ENCODE assay signal across 23 cellular contexts in the genomic region with DNA sequence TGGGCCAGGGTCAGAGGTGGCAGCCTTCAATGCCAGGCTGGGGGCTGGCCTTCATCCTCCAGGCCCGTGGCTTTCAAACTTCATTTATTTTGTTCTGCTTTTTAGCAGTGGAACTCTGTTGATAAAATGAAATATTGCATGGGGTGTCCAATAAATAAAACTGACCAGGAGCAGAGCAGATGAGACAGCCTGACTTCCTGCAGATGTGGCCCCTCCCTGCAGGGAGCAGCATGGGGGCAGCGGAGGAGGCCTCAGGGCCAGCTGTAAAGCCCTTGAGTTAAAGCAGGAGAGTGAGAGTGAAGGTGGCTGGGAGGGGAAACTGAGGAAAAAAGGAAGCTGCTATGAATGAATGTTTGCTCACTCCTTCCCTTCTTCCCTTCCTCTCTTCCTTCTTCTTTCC.
DNase-seq lines count a peak whose midpoint lies in the region; TF ChIP-seq lines count a peak whose summit lies in the region.
"Had no signal": no experiment of that assay in that cellular context is flagged by ENCODE, and none has a peak within 500 bp of the region (broad histone marks: within the 10 kb centered on the region; RNA-seq: fewer than 3 reads in every experiment).

No MANE protein-coding gene starts in this region.

- no peaks in the 10 kb centered on the region for H3K79me2 ChIP-seq in smooth muscle cell (ENCODE audit: low read depth)

- no peaks in the 10 kb centered on the region for H3F3A ChIP-seq in smooth muscle cell (ENCODE audit: low read depth)

- H2BK5ac ChIP-seq in neuronal stem cell (ENCODE audit: low read length) = no peak overlapping the region

- no CpG with 5 or more reads among the region's 2 CpGs for WGBS in neuronal stem cell (ENCODE audit: extremely low coverage in 2 of 2, insufficient read length in 2 of 2, insufficient replicate concordance in 1 of 2), 2 donors
- WGBS in testis, 2 donors = 52 to 80% methylated on average over 2 of the region's 2 CpGs
- 86% methylated on average over 2 of the region's 2 CpGs for WGBS in smooth muscle cell (ENCODE audit: low lambda C conversion rate)

- H2BK120ac ChIP-seq in neuronal stem cell (ENCODE audit: low read depth, low read length) = no peak overlapping the region

- no peak overlapping the region for H3K9ac ChIP-seq in neuronal stem cell (ENCODE audit: low read depth, low read length, poor library complexity)
- no peak overlapping the region for H3K9ac ChIP-seq in smooth muscle cell (ENCODE audit: low read depth)
- H3K9ac ChIP-seq: BLaER1 treated with 17β-estradiol and CSF1 and Interleukin-3, amounts not matched to agents 10 nM and 100 nM; GM23248 had no signal

- H4K8ac ChIP-seq in neuronal stem cell (ENCODE audit: low read depth, low read length) = no peak overlapping the region

- H2BK12ac ChIP-seq in neuronal stem cell (ENCODE audit: low read length) = no peak overlapping the region

- peak overlapping the region; percentile 31 for H2BK15ac ChIP-seq in neuronal stem cell (ENCODE audit: low read length)

- peak overlapping the region; percentile 15 for H2AK5ac ChIP-seq in neuronal stem cell (ENCODE audit: low read depth, low read length)

- H3K27me3 ChIP-seq in neuronal stem cell (ENCODE audit: control insufficient read depth in 3 of 3, insufficient read depth in 3 of 3, low read depth in 1 of 3, low read length in 3 of 3) = peaks cover 0 to 3% (median 0%) of the 10 kb centered on the region in 3 experiments
- no peaks in the 10 kb centered on the region for H3K27me3 ChIP-seq in testis
- no peaks in the 10 kb centered on the region for H3K27me3 ChIP-seq in ascending aorta
- no peaks in the 10 kb centered on the region for H3K27me3 ChIP-seq in smooth muscle cell (ENCODE audit: low read depth)
- H3K27me3 ChIP-seq: BLaER1 treated with 17β-estradiol and CSF1 and Interleukin-3, amounts not matched to agents 10 nM and 100 nM had no signal

- H3K9me3 Mint-ChIP-seq in dendritic cell treated with granulocyte-macrophage colony-stimulating factor and Interleukin-4, amounts not matched to agents 40 ng/mL and 50 ng/mL, for 4 days = no peaks in the 10 kb centered on the region
- H3K9me3 Mint-ChIP-seq: CD4-positive, alpha-beta T cell had no signal

- no peaks in the 10 kb centered on the region for H4K20me1 ChIP-seq in smooth muscle cell (ENCODE audit: low read depth)
- H4K20me1 ChIP-seq: BLaER1 treated with 17β-estradiol and CSF1 and Interleukin-3, amounts not matched to agents 10 nM and 100 nM had no signal

- H3K27ac ChIP-seq in neuronal stem cell (replicated peaks; ENCODE audit: low read length) (no peak overlapping the region), testis (peak overlapping the region; percentile 10 to 65), ascending aorta (no peak overlapping the region), smooth muscle cell (ENCODE audit: low read depth) (no peak overlapping the region)
- H3K27ac ChIP-seq: A549; BLaER1 treated with 17β-estradiol and CSF1 and Interleukin-3, amounts not matched to agents 10 nM and 100 nM; GM23248 had no signal

- DNase-seq in neuronal stem cell (ENCODE audit: low spot score) = no peak
- DNase-seq in testis = no peak
- no peak for DNase-seq in ascending aorta (ENCODE audit: low spot score in 2 of 2)
- no peak for DNase-seq in activated T-cell treated with anti-CD3 and anti-CD28 coated beads, Interleukin-2, amount 50 U/mL, for 48 hours
- DNase-seq in smooth muscle cell (lab: John Stamatoyannopoulos, UW; ENCODE audit: unreplicated experiment) = no peak
- DNase-seq: 8988T; ACHN; AML-193; BE2C; CD4-positive, alpha-beta T cell; CD8-positive, alpha-beta memory T cell; DMS 273 treated with DMSO at 0.1 percent for 48 hours; DMS79; EL; GDM1; GM23248; H7; HCEC 1CT had no signal

- no peaks in the 10 kb centered on the region for H3K79me1 ChIP-seq in neuronal stem cell (ENCODE audit: low read depth, low read length)

- H3K4me2 ChIP-seq in neuronal stem cell (ENCODE audit: insufficient read depth, low read length, poor library complexity, severe bottlenecking) = no peak overlapping the region
- H3K4me2 ChIP-seq in smooth muscle cell = no peak overlapping the region
- H3K4me2 ChIP-seq: A549 had no signal

- no peaks in the 10 kb centered on the region for H3K36me3 ChIP-seq in neuronal stem cell (replicated peaks in 1 of 2; ENCODE audit: control insufficient read depth in 2 of 2, insufficient read depth in 2 of 2, low read length in 2 of 2)
- H3K36me3 ChIP-seq in testis (ENCODE audit: low read depth, missing control alignments) = no peaks in the 10 kb centered on the region
- no peaks in the 10 kb centered on the region for H3K36me3 ChIP-seq in ascending aorta
- no peaks in the 10 kb centered on the region for H3K36me3 ChIP-seq in smooth muscle cell (ENCODE audit: low read depth)
- H3K36me3 ChIP-seq: BE2C; BLaER1 treated with 17β-estradiol and CSF1 and Interleukin-3, amounts not matched to agents 10 nM and 100 nM had no signal

- no peak overlapping the region for H4K91ac ChIP-seq in neuronal stem cell (ENCODE audit: low read depth, low read length, poor library complexity)

- no peak overlapping the region for H3K18ac ChIP-seq in neuronal stem cell (ENCODE audit: low read length)

- no peak overlapping the region for H3K23ac ChIP-seq in neuronal stem cell (ENCODE audit: low read depth, low read length, poor library complexity)

- no peak overlapping the region for H3K4me3 Mint-ChIP-seq in dendritic cell treated with granulocyte-macrophage colony-stimulating factor and Interleukin-4, amounts not matched to agents 40 ng/mL and 50 ng/mL, for 4 days
- H3K4me3 Mint-ChIP-seq: CD14-positive monocyte; CD4-positive, alpha-beta T cell; CD8-positive, alpha-beta memory T cell had no signal

- intact Hi-C loops in dendritic cell treated with granulocyte-macrophage colony-stimulating factor and Interleukin-4, amounts not matched to agents 40 ng/mL and 50 ng/mL, for 4 days (cut with micrococcal nuclease) = no loop called here
- intact Hi-C loops in testis (cut with DNase I; ENCODE audit: low total_unique reads) = no loop called here
- intact Hi-C loops in ascending aorta (cut with DNase I) = no loop called here

- H3K9me3 ChIP-seq in neuronal stem cell (replicated peaks in 1 of 2; ENCODE audit: control insufficient read depth in 2 of 2, insufficient read depth in 1 of 2, low read depth in 1 of 2, low read length in 2 of 2) (no peaks in the 10 kb centered on the region), testis (no peaks in the 10 kb centered on the region), ascending aorta (no peaks in the 10 kb centered on the region), smooth muscle cell (replicated peaks; ENCODE audit: low read depth) (no peaks in the 10 kb centered on the region)
- H3K9me3 ChIP-seq: A549; BE2C; BLaER1 treated with 17β-estradiol and CSF1 and Interleukin-3, amounts not matched to agents 10 nM and 100 nM had no signal

- H2AFZ ChIP-seq in neuronal stem cell (ENCODE audit: low read length) = no peak overlapping the region
- no peak overlapping the region for H2AFZ ChIP-seq in smooth muscle cell (ENCODE audit: low read depth)
- H2AFZ ChIP-seq: GM23248 had no signal

- H3K4me1 ChIP-seq in neuronal stem cell (ENCODE audit: control insufficient read depth in 2 of 2, insufficient read depth in 1 of 2, low read depth in 1 of 2, low read length in 2 of 2) (no peaks in the 10 kb centered on the region), testis (peaks cover 12% of the 10 kb centered on the region), ascending aorta (no peaks in the 10 kb centered on the region), smooth muscle cell (ENCODE audit: low read depth) (no peaks in the 10 kb centered on the region)
- H3K4me1 ChIP-seq: A549, BE2C had no signal

- TF ChIP-seq CTCF in testis (IDR thresholded peaks at IDR 0.05) = no peak
- TF ChIP-seq CTCF in ascending aorta (IDR thresholded peaks at IDR 0.05) = no peak
- TF ChIP-seq CTCF in smooth muscle cell (IDR thresholded peaks at IDR 0.05; ENCODE audit: borderline replicate concordance, insufficient read depth, poor library complexity, severe bottlenecking) = no peak

- peak overlapping the region; percentile 0 for H3K27ac Mint-ChIP-seq in dendritic cell treated with granulocyte-macrophage colony-stimulating factor and Interleukin-4, amounts not matched to agents 40 ng/mL and 50 ng/mL, for 4 days
- H3K27ac Mint-ChIP-seq: CD14-positive monocyte; CD4-positive, alpha-beta T cell had no signal

- H3K4me1 Mint-ChIP-seq in dendritic cell treated with granulocyte-macrophage colony-stimulating factor and Interleukin-4, amounts not matched to agents 40 ng/mL and 50 ng/mL, for 4 days (ENCODE audit: low read depth) = peaks cover 5% of the 10 kb centered on the region
- H3K4me1 Mint-ChIP-seq: CD8-positive, alpha-beta memory T cell had no signal

- no peaks in the 10 kb centered on the region for H3K36me3 Mint-ChIP-seq in dendritic cell treated with granulocyte-macrophage colony-stimulating factor and Interleukin-4, amounts not matched to agents 40 ng/mL and 50 ng/mL, for 4 days (ENCODE audit: low read depth)
- H3K36me3 Mint-ChIP-seq: CD14-positive monocyte had no signal

- no peak overlapping the region for H3K4ac ChIP-seq in neuronal stem cell (ENCODE audit: low read length)

- H3K4me3 ChIP-seq in neuronal stem cell (ENCODE audit: low read length in 2 of 2) (no peak overlapping the region), testis (no peak overlapping the region), ascending aorta (no peak overlapping the region), smooth muscle cell (no peak overlapping the region)
- H3K4me3 ChIP-seq: A549; BLaER1 treated with 17β-estradiol and CSF1 and Interleukin-3, amounts not matched to agents 10 nM and 100 nM; GM12878; GM23248 had no signal

- peaks cover 2% of the 10 kb centered on the region for H3K27me3 Mint-ChIP-seq in dendritic cell treated with granulocyte-macrophage colony-stimulating factor and Interleukin-4, amounts not matched to agents 40 ng/mL and 50 ng/mL, for 4 days

- no peak for TF ChIP-seq POLR2A in testis (IDR thresholded peaks at IDR 0.05)

- H3K14ac ChIP-seq in neuronal stem cell (ENCODE audit: low read length) = no peak overlapping the region

Comparison
In these comparisons a context has a peak if more than half of its experiments do, and no peak if none do; other contexts are left out.
1. H3K27ac ChIP-seq: peak in testis (2 of 2); none in neuronal stem cell (single experiment), ascending aorta (0 of 2) and smooth muscle cell (single experiment).